ENCODE assay signal across 16 cellular contexts in genomic region chr1:5551274-5551966, GRCh38.
DNase-seq lines count a peak whose midpoint lies in the region; ATAC-seq, FAIRE-seq and TF ChIP-seq lines count a peak whose summit lies in the region.
"Had no signal": no experiment of that assay in that cellular context is flagged by ENCODE, and none has a peak within 500 bp of the region (broad histone marks: within the 10 kb centered on the region; RNA-seq: fewer than 3 reads in every experiment).

No MANE protein-coding gene starts in this region.

- WGBS in HepG2 (ENCODE audit: low lambda C conversion rate): 18% methylated on average over 7 of the region's 8 CpGs
- 25% methylated on average over 6 of the region's 8 CpGs for WGBS in right lobe of liver (ENCODE audit: insufficient coverage, low coverage, low lambda C conversion rate, missing lambda C conversion rate)
- WGBS in GM23248 (ENCODE audit: low coverage in 1 of 2, low lambda C conversion rate in 2 of 2, missing lambda C conversion rate in 2 of 2), 2 experiments: 25 to 34% methylated on average over 7 to 8 of the region's 8 CpGs

- no peak for FAIRE-seq in HepG2 (lab: Jason Lieb, UNC)
- FAIRE-seq: H1 had no signal

- CTCF ChIA-PET in HepG2 (lab: Yijun Ruan, JAX; ENCODE audit: low intra/inter-chr PET ratio, low total read pairs): no interaction called here

- no peaks in the 10 kb centered on the region; a peak in 1 of 5 replicates for H3K27me3 ChIP-seq in HepG2 (ENCODE audit: control insufficient read depth in 1 of 2, insufficient read depth in 2 of 2, low read length in 2 of 2)
- H3K27me3 ChIP-seq in right lobe of liver: no peaks in the 10 kb centered on the region
- no peaks in the 10 kb centered on the region for H3K27me3 ChIP-seq in GM23248 (replicated peaks; ENCODE audit: insufficient read depth)

- ATAC-seq in HepG2: no peak
- ATAC-seq in right lobe of liver: no peak
- no peak for ATAC-seq in sciatic nerve

- no peaks in the 10 kb centered on the region for H3K9me3 ChIP-seq in HepG2 (ENCODE audit: low read length)
- H3K9me3 ChIP-seq in right lobe of liver: no peaks in the 10 kb centered on the region
- no peaks in the 10 kb centered on the region for H3K9me3 ChIP-seq in GM23248 (ENCODE audit: low read depth)

- no peak overlapping the region for H3K4me3 ChIP-seq in HepG2 (replicated peaks in 1 of 3; ENCODE audit: insufficient read depth in 1 of 3, low read depth in 2 of 3, low read length in 3 of 3)
- H3K4me3 ChIP-seq in right lobe of liver: no peak overlapping the region
- no peak overlapping the region for H3K4me3 ChIP-seq in choroid plexus epithelial cell (ENCODE audit: low read depth, low read length)
- H3K4me3 ChIP-seq in GM23248: no peak overlapping the region
- H3K4me3 ChIP-seq: left ventricle myocardium inferior, neural progenitor cell had no signal

- H3K36me3 ChIP-seq in HepG2 (replicated peaks in 1 of 2; ENCODE audit: control insufficient read depth in 1 of 2, insufficient read depth in 2 of 2, low read length in 2 of 2) (no peaks in the 10 kb centered on the region), right lobe of liver (no peaks in the 10 kb centered on the region), GM23248 (ENCODE audit: low read depth) (no peaks in the 10 kb centered on the region)
- H3K36me3 ChIP-seq: left ventricle myocardium inferior, neural progenitor cell had no signal

- intact Hi-C loops in HepG2 (cut with micrococcal nuclease; ENCODE audit: unreplicated experiment): no loop called here
- intact Hi-C loops in right lobe of liver (cut with DNase I): no loop called here
- intact Hi-C loops in sciatic nerve (cut with DNase I): no loop called here

- TF ChIP-seq POLR2A in HepG2 (IDR thresholded peaks at IDR 0.05; ENCODE audit: insufficient read depth in 1 of 2, low read depth in 2 of 2, low read length in 2 of 2) (no peak), right lobe of liver (IDR thresholded peaks at IDR 0.05) (no peak)

- H3K4me1 Mint-ChIP-seq in nephron progenitor cell: peaks cover 15% of the 10 kb centered on the region
- H3K4me1 Mint-ChIP-seq: neural progenitor cell had no signal

- H3K9me2 ChIP-seq in GM23248 (ENCODE audit: insufficient read depth): no peaks in the 10 kb centered on the region

- no peak overlapping the region for H2AFZ ChIP-seq in HepG2 (ENCODE audit: low read length)
- no peak overlapping the region for H2AFZ ChIP-seq in GM23248
- H2AFZ ChIP-seq: neural progenitor cell had no signal

- TF ChIP-seq CTCF in HepG2 (CRISPR knock-in tag; IDR thresholded peaks at IDR 0.05): no peak
- no peak for TF ChIP-seq CTCF in right lobe of liver (IDR thresholded peaks at IDR 0.05)
- TF ChIP-seq CTCF in choroid plexus epithelial cell (conservative IDR thresholded peaks at IDR 0.05; ENCODE audit: low read depth, low read length): no peak
- TF ChIP-seq CTCF in nephron progenitor cell (IDR thresholded peaks at IDR 0.05): no peak

- TF ChIP-seq EP300 in HepG2 (IDR thresholded peaks at IDR 0.05; ENCODE audit: low read depth in 2 of 2, low read length in 2 of 2): no peak
- TF ChIP-seq EP300 in HepG2 (CRISPR knock-in tag; IDR thresholded peaks at IDR 0.05; ENCODE audit: borderline replicate concordance): no peak

- H3K9me3 Mint-ChIP-seq in nephron progenitor cell: peaks cover 27% of the 10 kb centered on the region
- H3K9me3 Mint-ChIP-seq: neural progenitor cell had no signal

- no peaks in the 10 kb centered on the region for H4K20me1 ChIP-seq in HepG2 (ENCODE audit: insufficient read depth, low read length)
- H4K20me1 ChIP-seq in GM23248 (ENCODE audit: insufficient read depth): no peaks in the 10 kb centered on the region

- DNase-seq in HepG2 (ENCODE audit: low spot score) (peak; percentile 3), right lobe of liver (no peak), NCI-H2196 (lab: John Stamatoyannopoulos, UW; ENCODE audit: unreplicated experiment) (peak; percentile 96), choroid plexus epithelial cell (ENCODE audit: low read depth) (peak; percentile 5), GM23248 (no peak), sciatic nerve (ENCODE audit: low spot score) (no peak), nephron progenitor cell (no peak)
- no peak for DNase-seq in activated CD4-positive, CD25-positive, alpha-beta regulatory T cell treated with anti-CD3 and anti-CD28 coated beads, Interleukin-2, amount 50 U/mL, for 72 hours
- DNase-seq: activated CD4-positive, alpha-beta T cell treated with anti-CD3 and anti-CD28 coated beads, Interleukin-2, amount 50 U/mL, for 48 hours; foreskin melanocyte; left ventricle myocardium inferior; NCI-H526; stimulated activated CD8-positive, alpha-beta memory T cell treated with anti-CD3 and anti-CD28 coated beads, Interleukin-4, amount 100 ng/mL, for 48 hours had no signal

- no peaks in the 10 kb centered on the region for H3F3A ChIP-seq in GM23248 (ENCODE audit: insufficient read depth)

- no TSS peak for BruUV-seq in HepG2 (replicated peaks; lab: Mats Ljungman, UMichigan)

- H3K79me2 ChIP-seq in HepG2 (ENCODE audit: insufficient read depth, low read length) (no peaks in the 10 kb centered on the region), GM23248 (ENCODE audit: insufficient read depth) (no peaks in the 10 kb centered on the region)

- H3K4me2 ChIP-seq in HepG2 (ENCODE audit: low read depth, low read length) (no peak overlapping the region), GM23248 (ENCODE audit: unreplicated experiment) (no peak overlapping the region)
- H3K4me2 ChIP-seq: neural progenitor cell had no signal

- H3K9ac ChIP-seq in HepG2 (ENCODE audit: insufficient read depth, low read depth, low read length): no peak overlapping the region
- H3K9ac ChIP-seq in GM23248: no peak overlapping the region
- H3K9ac ChIP-seq: neural progenitor cell had no signal

- H3K36me3 Mint-ChIP-seq in nephron progenitor cell (ENCODE audit: low read depth): no peaks in the 10 kb centered on the region
- H3K36me3 Mint-ChIP-seq: activated naive CD8-positive, alpha-beta T cell; neural progenitor cell had no signal

- H3K4me3 Mint-ChIP-seq in nephron progenitor cell: no peak overlapping the region
- H3K4me3 Mint-ChIP-seq: activated naive CD8-positive, alpha-beta T cell; neural progenitor cell had no signal

- in situ Hi-C loops in HepG2 (cut with HindIII; ENCODE audit: extremely low pct_ligation_motif_present, low pct_unique_long_range_greater_than_20kb): no loop called here
- in situ Hi-C loops in GM23248 (cut with MboI): no loop called here

- peaks cover 33% of the 10 kb centered on the region for H3K27me3 Mint-ChIP-seq in nephron progenitor cell (ENCODE audit: low read depth, poor library complexity)

- H3K27ac ChIP-seq in HepG2 (ENCODE audit: extremely low read length, insufficient read depth, low read length): no peak overlapping the region
- no peak overlapping the region for H3K27ac ChIP-seq in right lobe of liver
- no peak overlapping the region for H3K27ac ChIP-seq in GM23248
- H3K27ac ChIP-seq: left ventricle myocardium inferior, neural progenitor cell had no signal

- H3K4me1 ChIP-seq in HepG2 (ENCODE audit: insufficient read depth, low read length) (no peaks in the 10 kb centered on the region), right lobe of liver (no peaks in the 10 kb centered on the region), GM23248 (ENCODE audit: insufficient read depth) (no peaks in the 10 kb centered on the region)
- H3K4me1 ChIP-seq: left ventricle myocardium inferior, neural progenitor cell had no signal

- POLR2A ChIA-PET in HepG2 (lab: Yijun Ruan, JAX): no interaction called here

- TF ChIP-seq RAD21 in HepG2 (CRISPR knock-in tag; IDR thresholded peaks at IDR 0.05): no peak

- H3K27ac Mint-ChIP-seq in nephron progenitor cell: no peak overlapping the region
- H3K27ac Mint-ChIP-seq: activated naive CD8-positive, alpha-beta T cell; neural progenitor cell had no signal

TF ChIP-seq in HepG2, 621 proteins besides CTCF, POLR2A, EP300 and RAD21:
- TF ChIP-seq ZNF768 (CRISPR knock-in tag; IDR thresholded peaks at IDR 0.05) (0 out of 2 replicates have a peak, but pooled peaks have one; percentile 31), BHLHE40 (IDR thresholded peaks at IDR 0.05; ENCODE audit: low read length) (peak; percentile 78), FOSL2 (CRISPR knock-in tag; IDR thresholded peaks at IDR 0.05) (peak; percentile 60), CENPX (CRISPR knock-in tag; IDR thresholded peaks at IDR 0.05) (no peak)

Comparison
In these comparisons a context has a peak if more than half of its experiments do, and no peak if none do; other contexts are left out.
1. DNase-seq: peak in HepG2 (single experiment), NCI-H2196 (single experiment) and choroid plexus epithelial cell (single experiment); none in right lobe of liver (0 of 3), activated CD4-positive, CD25-positive, alpha-beta regulatory T cell treated with anti-CD3 and anti-CD28 coated beads, Interleukin-2, amount 50 U/mL, for 72 hours (single experiment), GM23248 (single experiment), sciatic nerve (single experiment) and nephron progenitor cell (single experiment).